ENCODE assay signal across 18 cellular contexts in genomic region chr16:56282455-56282854, GRCh38.
A peak's percentile ranks its signal among the peaks of the same experiment; 100 is the strongest.
DNase-seq lines count a peak whose midpoint lies in the region; TF ChIP-seq lines count a peak whose summit lies in the region.
"Had no signal": no experiment of that assay in that cellular context is flagged by ENCODE, and none has a peak within 500 bp of the region (broad histone marks: within the 10 kb centered on the region; RNA-seq: fewer than 3 reads in every experiment).

No MANE protein-coding gene starts in this region.

- no peaks in the 10 kb centered on the region for H4K20me1 ChIP-seq in BLaER1
- no peaks in the 10 kb centered on the region for H4K20me1 ChIP-seq in OCI-LY7 (ENCODE audit: insufficient read depth, low read length)

- H3K9me2 ChIP-seq in OCI-LY7 (ENCODE audit: insufficient read depth, low read length) = no peaks in the 10 kb centered on the region

- BruUV-seq in OCI-LY7 (replicated peaks; lab: Mats Ljungman, UMichigan) = no TSS peak

- H3K36me3 ChIP-seq in BLaER1 (no peaks in the 10 kb centered on the region), HUES64 (ENCODE audit: insufficient read depth, low read length) (no peaks in the 10 kb centered on the region), OCI-LY7 (ENCODE audit: insufficient read depth, low read length) (no peaks in the 10 kb centered on the region), ectodermal cell (ENCODE audit: control insufficient read depth, insufficient read depth, low read length) (no peaks in the 10 kb centered on the region), left ventricle myocardium inferior (no peaks in the 10 kb centered on the region)
- H3K36me3 ChIP-seq: adrenal gland, HAP-1, right atrium auricular region, uterus, WERI-Rb-1 had no signal

- no peak overlapping the region; the same call in 1 of the 2 replicates for H2AFZ ChIP-seq in OCI-LY7 (ENCODE audit: low read length)
- H2AFZ ChIP-seq: hepatocyte had no signal

- CTCF ChIA-PET in OCI-LY7 (lab: Charles Lee; ENCODE audit: unreplicated experiment) = no interaction called here

- H3K27me3 ChIP-seq in BLaER1 = no peaks in the 10 kb centered on the region
- no peaks in the 10 kb centered on the region for H3K27me3 ChIP-seq in HUES64 (ENCODE audit: insufficient read depth, low read length)
- no peaks in the 10 kb centered on the region for H3K27me3 ChIP-seq in ectodermal cell (ENCODE audit: control insufficient read depth, insufficient read depth, low read length, poor library complexity, severe bottlenecking)
- no peaks in the 10 kb centered on the region for H3K27me3 ChIP-seq in left ventricle myocardium inferior (ENCODE audit: low read depth)
- H3K27me3 ChIP-seq: adrenal gland, hepatocyte, right atrium auricular region, uterus had no signal

- H3K79me2 ChIP-seq in OCI-LY7 (ENCODE audit: insufficient read depth, low read depth, low read length) = no peaks in the 10 kb centered on the region
- H3K79me2 ChIP-seq: hepatocyte had no signal

- intact Hi-C loops in OCI-LY7 (cut with micrococcal nuclease; ENCODE audit: unreplicated experiment) (loop anchor here (10.0 kb wide), 1 partner anchor 238 kb away; no protein-coding TSS in a partner anchor), posterior vena cava (cut with DNase I) (loop anchor here in 1 of 2 donors (5.0 kb wide), 1 partner anchor 1430 kb away; no protein-coding TSS in a partner anchor), left ventricle myocardium inferior (cut with micrococcal nuclease) (no loop called here)

- H3K4me3 ChIP-seq in BLaER1 (no peak overlapping the region), HUES64 (ENCODE audit: low read length) (no peak overlapping the region), OCI-LY7 (ENCODE audit: low read depth, low read length, poor library complexity, severe bottlenecking) (no peak overlapping the region), ectodermal cell (ENCODE audit: insufficient read depth, low read depth, low read length) (no peak overlapping the region), left ventricle myocardium inferior (no peak overlapping the region)
- H3K4me3 ChIP-seq: adrenal gland, HAP-1, hepatocyte, right atrium auricular region, uterus had no signal

- 63% methylated on average over 3 of the region's 3 CpGs for WGBS in HUES64
- WGBS in ectodermal cell, 2 experiments = 71 to 73% methylated on average over 3 of the region's 3 CpGs

- H3K27ac ChIP-seq in BLaER1 (no peak overlapping the region), HUES64 (ENCODE audit: low read depth, low read length) (peak overlapping the region; percentile 74), OCI-LY7 (ENCODE audit: low read depth, low read length, poor library complexity, severe bottlenecking) (no peak overlapping the region), ectodermal cell (ENCODE audit: insufficient read depth, low read depth, low read length, poor library complexity, severe bottlenecking) (peak overlapping the region; percentile 17), left ventricle myocardium inferior (replicated peaks) (no peak overlapping the region)
- H3K27ac ChIP-seq: adrenal gland, C4-2B, hepatocyte, right atrium auricular region, uterus, WERI-Rb-1 had no signal

- H3K4me1 ChIP-seq in BLaER1 (peaks cover 61% of the 10 kb centered on the region), HUES64 (ENCODE audit: insufficient read depth, low read length) (peaks cover 30% of the 10 kb centered on the region), OCI-LY7 (ENCODE audit: insufficient read depth, low read length, poor library complexity, severe bottlenecking) (peaks cover 9% of the 10 kb centered on the region), ectodermal cell (ENCODE audit: control insufficient read depth, insufficient read depth, low read length) (peaks cover 44% of the 10 kb centered on the region), left ventricle myocardium inferior (peaks cover under 1% of the 10 kb centered on the region)
- H3K4me1 ChIP-seq: adrenal gland, uterus had no signal

- DNase-seq in OCI-LY7 (ENCODE audit: low spot score) (peak; percentile 44), posterior vena cava (ENCODE audit: low spot score) (no peak), kidney tubule cell (ENCODE audit: low spot score) (no peak), left ventricle myocardium inferior (no peak)
- DNase-seq in activated effector memory CD4-positive, alpha-beta T cell treated with anti-CD3 and anti-CD28 coated beads, Interleukin-2, amount 50 U/mL, for 16 hours = no peak
- DNase-seq: adrenal gland; central memory CD4-positive, alpha-beta T cell; kidney; NCI-H2029; uterus; WERI-Rb-1 had no signal

- H3K9ac ChIP-seq in BLaER1 = no peak overlapping the region
- H3K9ac ChIP-seq in HUES64 (ENCODE audit: low read depth, low read length) = no peak overlapping the region

- POLR2A ChIA-PET in OCI-LY7 (lab: Charles Lee) = interaction anchor here (0.6 to 1.9 kb wide), 2 partner anchors 20 to 33 kb away, joined by 3 to 4 read pairs; no protein-coding TSS in a partner anchor

- H3K4me2 ChIP-seq in BLaER1 (peak overlapping the region; percentile 50), OCI-LY7 (ENCODE audit: low read length) (no peak overlapping the region)
- H3K4me2 ChIP-seq: hepatocyte had no signal

- H3K9me3 ChIP-seq in BLaER1 = no peaks in the 10 kb centered on the region
- no peaks in the 10 kb centered on the region for H3K9me3 ChIP-seq in HUES64 (ENCODE audit: insufficient read depth, low read depth, low read length)
- no peaks in the 10 kb centered on the region for H3K9me3 ChIP-seq in OCI-LY7 (ENCODE audit: low read length)
- no peaks in the 10 kb centered on the region for H3K9me3 ChIP-seq in ectodermal cell (ENCODE audit: control insufficient read depth, low read length)
- H3K9me3 ChIP-seq in left ventricle myocardium inferior (replicated peaks) = no peaks in the 10 kb centered on the region
- H3K9me3 ChIP-seq: adrenal gland, HAP-1, right atrium auricular region, uterus had no signal

- TF ChIP-seq CTCF in OCI-LY7 (conservative IDR thresholded peaks at IDR 0.05; ENCODE audit: low read length) = no peak
- no peak for TF ChIP-seq CTCF in left ventricle myocardium inferior (IDR thresholded peaks at IDR 0.05; ENCODE audit: borderline replicate concordance)

Comparison
In these comparisons a context has a peak if more than half of its experiments do, and no peak if none do; other contexts are left out.
1. H3K27ac ChIP-seq: peak in HUES64 (single experiment) and ectodermal cell (single experiment); none in BLaER1 (single experiment), OCI-LY7 (single experiment) and left ventricle myocardium inferior (single experiment).